In genomic region chr5:124918618-124919017, GRCh38 we compare ENCODE assay signal across 22 cellular contexts.
"Had no signal": no experiment of that assay in that cellular context is flagged by ENCODE, and none has a peak within 500 bp of the region (broad histone marks: within the 10 kb centered on the region; RNA-seq: fewer than 3 reads in every experiment).

No MANE protein-coding gene starts in this region.

- H3K9me3 Mint-ChIP-seq: dendritic cell treated with granulocyte-macrophage colony-stimulating factor and Interleukin-4, amounts not matched to agents 40 ng/mL and 50 ng/mL, for 4 days; stimulated activated naive CD8-positive, alpha-beta T cell treated with anti-CD3 and anti-CD28 coated beads, Interleukin-15, amount 100 ng/mL, for 72 hours had no signal

- H3K27ac Mint-ChIP-seq: dendritic cell treated with granulocyte-macrophage colony-stimulating factor and Interleukin-4, amounts not matched to agents 40 ng/mL and 50 ng/mL, for 4 days; nephron; stimulated activated naive B cell treated with anti-CD40 and anti-IgM and Interleukin-4, amounts not matched to agents 10 μg/mL and 1 μg/mL and 100 μg/mL, for 72 hours; stimulated activated naive CD8-positive, alpha-beta T cell treated with anti-CD3 and anti-CD28 coated beads, Interleukin-15, amount 100 ng/mL, for 72 hours had no signal

- H3K79me2 ChIP-seq: hepatocyte had no signal

- H3K27ac ChIP-seq: esophagus squamous epithelium, hepatocyte, left ventricle myocardium inferior, lower lobe of right lung had no signal

- H3K4me2 ChIP-seq: hepatocyte had no signal

- FAIRE-seq: colon, kidney had no signal

- DNase-seq: esophagus squamous epithelium; foreskin fibroblast; head of caudate nucleus; kidney; left cardiac atrium; left ventricle myocardium inferior; lower lobe of right lung; mesenchymal stem cell; midbrain; posterior cingulate gyrus; spleen; stimulated activated CD4-positive, alpha-beta T cell treated with anti-CD3 and anti-CD28 coated beads, Interleukin-15, amount 100 ng/mL, for 24 hours; stimulated activated CD4-positive, alpha-beta T cell treated with anti-CD3 and anti-CD28 coated beads, Interleukin-1b, Interleukin-23, amount 100 ng/mL, for 48 hours; stimulated activated CD4-positive, alpha-beta T cell treated with anti-CD3 and anti-CD28 coated beads, Interleukin-4, amount 100 ng/mL, for 24 hours; stimulated activated naive B cell treated with anti-CD40 and anti-IgM and Interleukin-4, amounts not matched to agents 10 μg/mL and 1 μg/mL and 100 μg/mL, for 72 hours; stimulated activated naive CD8-positive, alpha-beta T cell treated with anti-CD3 and anti-CD28 coated beads, Interleukin-15, amount 100 ng/mL, for 72 hours; trophoblast cell had no signal

- H3K9me3 ChIP-seq: esophagus squamous epithelium, lower lobe of right lung, spleen had no signal

- H3K36me3 ChIP-seq: esophagus squamous epithelium, left ventricle myocardium inferior, lower lobe of right lung, spleen had no signal

- H3K4me3 ChIP-seq: esophagus squamous epithelium, hepatocyte, left ventricle myocardium inferior, lower lobe of right lung, spleen had no signal

- H3K4me1 Mint-ChIP-seq: nephron; stimulated activated naive CD8-positive, alpha-beta T cell treated with anti-CD3 and anti-CD28 coated beads, Interleukin-15, amount 100 ng/mL, for 72 hours had no signal

- H3K27me3 ChIP-seq: esophagus squamous epithelium, hepatocyte, spleen had no signal

- H2AFZ ChIP-seq: hepatocyte had no signal

- H3K27me3 Mint-ChIP-seq: dendritic cell treated with granulocyte-macrophage colony-stimulating factor and Interleukin-4, amounts not matched to agents 40 ng/mL and 50 ng/mL, for 4 days; stimulated activated naive CD8-positive, alpha-beta T cell treated with anti-CD3 and anti-CD28 coated beads, Interleukin-15, amount 100 ng/mL, for 72 hours had no signal

- H3K4me3 Mint-ChIP-seq: dendritic cell treated with granulocyte-macrophage colony-stimulating factor and Interleukin-4, amounts not matched to agents 40 ng/mL and 50 ng/mL, for 4 days; nephron; stimulated activated naive B cell treated with anti-CD40 and anti-IgM and Interleukin-4, amounts not matched to agents 10 μg/mL and 1 μg/mL and 100 μg/mL, for 72 hours; stimulated activated naive CD8-positive, alpha-beta T cell treated with anti-CD3 and anti-CD28 coated beads, Interleukin-15, amount 100 ng/mL, for 72 hours had no signal

- ATAC-seq: left cardiac atrium; sciatic nerve; stimulated activated naive B cell treated with anti-CD40 and anti-IgM and Interleukin-4, amounts not matched to agents 10 μg/mL and 1 μg/mL and 100 μg/mL, for 72 hours; stimulated activated naive CD8-positive, alpha-beta T cell treated with anti-CD3 and anti-CD28 coated beads, Interleukin-15, amount 100 ng/mL, for 72 hours had no signal
